In the genomic region with DNA sequence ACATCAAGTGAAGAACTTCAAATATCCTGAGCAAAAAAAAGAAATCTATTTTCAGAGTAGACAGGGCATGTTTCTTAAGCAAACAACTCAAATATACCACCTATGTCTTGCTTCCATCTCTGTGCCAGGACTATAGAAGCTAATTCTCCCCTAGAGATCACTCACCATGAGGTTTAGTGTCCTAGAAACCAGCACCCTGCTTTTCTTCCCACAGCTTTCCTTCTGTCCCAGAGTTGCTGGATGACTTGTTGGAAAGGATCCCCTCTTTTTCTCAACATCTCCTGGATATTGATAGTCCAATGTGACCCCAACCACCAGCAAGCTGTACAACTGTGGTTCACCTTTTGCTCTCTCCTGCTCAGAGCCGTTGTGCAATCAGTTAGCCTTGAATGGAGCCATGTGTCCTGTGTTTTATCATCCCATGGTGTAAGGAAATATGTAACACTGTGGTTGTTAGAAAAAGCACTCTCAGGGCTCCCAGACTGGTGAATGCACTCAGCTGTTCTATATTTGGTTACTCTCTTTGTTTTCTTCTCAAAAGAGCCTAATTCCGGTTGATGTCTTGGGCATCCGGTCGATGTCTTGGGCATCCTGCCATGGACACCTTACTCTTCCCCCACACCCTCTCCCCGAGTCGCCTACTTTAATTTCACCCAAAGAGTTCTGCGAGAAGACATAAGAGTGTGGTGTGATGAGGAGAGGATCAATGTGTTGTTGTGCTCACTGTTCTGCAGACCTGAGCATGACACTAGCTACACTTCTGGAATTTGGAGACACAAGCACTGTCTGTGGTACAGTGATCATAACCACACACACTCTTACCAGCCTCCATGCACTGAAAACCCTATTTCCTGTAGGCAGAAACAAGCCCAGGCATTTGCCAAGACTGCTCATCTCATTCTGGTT, we compare ENCODE assay signal across 8 cellular contexts. TPM values are rescaled to one million over a fixed set of nuclear protein-coding genes. Genes with fewer than 3 reads are reported as not detected.
DNase-seq lines count a peak whose midpoint lies in the region; ATAC-seq, FAIRE-seq and TF ChIP-seq lines count a peak whose summit lies in the region.

No MANE protein-coding gene starts in this region.

- peaks cover 41% of the 10 kb centered on the region for H3K4me1 ChIP-seq in CD4-positive, alpha-beta memory T cell (ENCODE audit: insufficient read depth, low read length)
- H3K4me1 ChIP-seq in HepG2 (ENCODE audit: insufficient read depth, low read length) (peaks cover 86% of the 10 kb centered on the region), neural progenitor cell (peaks cover 10% of the 10 kb centered on the region)

- no peaks in the 10 kb centered on the region for H3K27me3 Mint-ChIP-seq in CD4-positive, alpha-beta memory T cell
- peaks cover 10% of the 10 kb centered on the region for H3K27me3 Mint-ChIP-seq in activated naive CD4-positive, alpha-beta T cell treated with anti-CD3 and anti-CD28 coated beads for 36 hours (ENCODE audit: low read depth)
- H3K27me3 Mint-ChIP-seq in neural progenitor cell (ENCODE audit: insufficient read depth, low read depth), result peaks cover 3% of the 10 kb centered on the region

- peaks cover 39% of the 10 kb centered on the region for H3K79me2 ChIP-seq in HepG2 (ENCODE audit: insufficient read depth, low read length)
- no peaks in the 10 kb centered on the region for H3K79me2 ChIP-seq in neural progenitor cell (ENCODE audit: low read depth)

- FAIRE-seq in HepG2 (lab: Jason Lieb, UNC), result peak; percentile 80

- H3K4me1 Mint-ChIP-seq in CD4-positive, alpha-beta memory T cell, result peaks cover 31 to 58% (median 40%) of the 10 kb centered on the region in 4 donors
- peaks cover 44% of the 10 kb centered on the region for H3K4me1 Mint-ChIP-seq in activated naive CD4-positive, alpha-beta T cell treated with anti-CD3 and anti-CD28 coated beads for 36 hours (ENCODE audit: low read depth)
- H3K4me1 Mint-ChIP-seq in neural progenitor cell, result peaks cover 3% of the 10 kb centered on the region

- CTCF ChIA-PET in CD4-positive, alpha-beta memory T cell (lab: Charles Lee; ENCODE audit: partially characterized antibody), result interaction anchor here (1.1 to 10.3 kb wide), 10 partner anchors 10 to 486 kb away, joined by 3 to 242 read pairs (median 4); no protein-coding TSS in a partner anchor
- CTCF ChIA-PET in activated naive CD4-positive, alpha-beta T cell treated with anti-CD3 and anti-CD28 coated beads for 36 hours (lab: Charles Lee), result interaction anchor here (0.6 to 9.0 kb wide), 5 partner anchors 24 to 462 kb away, joined by 3 to 176 read pairs (median 6); no protein-coding TSS in a partner anchor
- CTCF ChIA-PET in HepG2 (lab: Yijun Ruan, JAX; ENCODE audit: low intra/inter-chr PET ratio, low total read pairs), result no interaction called here

- TF ChIP-seq EP300 in HepG2 (IDR thresholded peaks at IDR 0.05; ENCODE audit: low read depth in 2 of 2, low read length in 2 of 2) (peak in 1 of 2 experiments; percentile 76; a peak in 2 of 4 replicates), HepG2 (CRISPR knock-in tag; IDR thresholded peaks at IDR 0.05; ENCODE audit: borderline replicate concordance) (peak; percentile 61)

- H3K36me3 Mint-ChIP-seq in CD4-positive, alpha-beta memory T cell, result no peaks in the 10 kb centered on the region
- no peaks in the 10 kb centered on the region for H3K36me3 Mint-ChIP-seq in activated naive CD4-positive, alpha-beta T cell treated with anti-CD3 and anti-CD28 coated beads for 36 hours (ENCODE audit: low read depth)
- no peaks in the 10 kb centered on the region for H3K36me3 Mint-ChIP-seq in neural progenitor cell

- H3K27me3 ChIP-seq in CD4-positive, alpha-beta memory T cell (ENCODE audit: insufficient read depth, low read length), result no peaks in the 10 kb centered on the region
- no peaks in the 10 kb centered on the region for H3K27me3 ChIP-seq in HepG2 (ENCODE audit: control insufficient read depth in 1 of 2, insufficient read depth in 2 of 2, low read length in 2 of 2)
- no peaks in the 10 kb centered on the region for H3K27me3 ChIP-seq in neural progenitor cell

- peak overlapping the region; percentile 62 for H3K9ac ChIP-seq in HepG2 (ENCODE audit: insufficient read depth, low read depth, low read length)
- H3K9ac ChIP-seq in neural progenitor cell, result no peak overlapping the region

- in situ Hi-C loops in HepG2 (cut with HindIII; ENCODE audit: extremely low pct_ligation_motif_present, low pct_unique_long_range_greater_than_20kb), result no loop called here

- peak overlapping the region; percentile 71 to 96 (median 85) for H3K27ac Mint-ChIP-seq in CD4-positive, alpha-beta memory T cell
- H3K27ac Mint-ChIP-seq in activated naive CD4-positive, alpha-beta T cell treated with anti-CD3 and anti-CD28 coated beads for 36 hours, result peak overlapping the region; percentile 38
- no peak overlapping the region for H3K27ac Mint-ChIP-seq in neural progenitor cell

- DNase-seq in CD4-positive, alpha-beta memory T cell, result peak; percentile 39 to 52 (median 45)
- peak; percentile 47 for DNase-seq in activated naive CD4-positive, alpha-beta T cell treated with anti-CD3 and anti-CD28 coated beads for 36 hours
- DNase-seq in HepG2 (ENCODE audit: low spot score), result peak; percentile 88
- DNase-seq in neural progenitor cell (ENCODE audit: low spot score), result no peak
- DNase-seq in hippocampal formation (lab: John Stamatoyannopoulos, UW), result no peak

- H3K4me3 ChIP-seq in CD4-positive, alpha-beta memory T cell (ENCODE audit: low read length in 2 of 2), result peak overlapping the region in 1 of 2 donors; percentile 15
- peak overlapping the region; percentile 44 to 58 (median 48); a peak in 5 of 6 replicates for H3K4me3 ChIP-seq in HepG2 (replicated peaks in 1 of 3; ENCODE audit: insufficient read depth in 1 of 3, low read depth in 2 of 3, low read length in 3 of 3)
- H3K4me3 ChIP-seq in neural progenitor cell, result no peak overlapping the region

- no peaks in the 10 kb centered on the region for H3F3A ChIP-seq in neural progenitor cell (ENCODE audit: low read depth)

- 64% methylated on average over 7 of the region's 7 CpGs for WGBS in HepG2 (ENCODE audit: low lambda C conversion rate)

- no peaks in the 10 kb centered on the region for H3K36me3 ChIP-seq in CD4-positive, alpha-beta memory T cell (ENCODE audit: insufficient read depth, low read length)
- H3K36me3 ChIP-seq in HepG2 (replicated peaks in 1 of 2; ENCODE audit: control insufficient read depth in 1 of 2, insufficient read depth in 2 of 2, low read length in 2 of 2), result no peaks in the 10 kb centered on the region
- H3K36me3 ChIP-seq in neural progenitor cell, result no peaks in the 10 kb centered on the region

- POLR2A ChIA-PET in CD4-positive, alpha-beta memory T cell (lab: Charles Lee; ENCODE audit: partially characterized antibody), result interaction anchor here (0.7 to 1.7 kb wide), 7 partner anchors 15 to 510 kb away, joined by 3 to 10 read pairs (median 4); no protein-coding TSS in a partner anchor
- POLR2A ChIA-PET in HepG2 (lab: Yijun Ruan, JAX), result interaction anchor here (1.7 to 2.8 kb wide), 2 partner anchors 15 to 82 kb away, joined by 5 to 11 read pairs; no protein-coding TSS in a partner anchor

- no peak; the same call in 1 of the 2 replicates for TF ChIP-seq RAD21 in HepG2 (CRISPR knock-in tag; IDR thresholded peaks at IDR 0.05)

- H3K4me2 ChIP-seq in HepG2 (ENCODE audit: low read depth, low read length) (peak overlapping the region; percentile 65), neural progenitor cell (no peak overlapping the region)

- H4K20me1 ChIP-seq in HepG2 (ENCODE audit: insufficient read depth, low read length), result no peaks in the 10 kb centered on the region
- no peaks in the 10 kb centered on the region for H4K20me1 ChIP-seq in neural progenitor cell (ENCODE audit: low read depth)

- H2AFZ ChIP-seq in HepG2 (ENCODE audit: low read length) (peak overlapping the region; percentile 94), neural progenitor cell (replicated peaks) (no peak overlapping the region)

- peak in 1 of 2 experiments; percentile 37; a peak in 1 of 4 replicates for TF ChIP-seq POLR2A in HepG2 (IDR thresholded peaks at IDR 0.05; ENCODE audit: insufficient read depth in 1 of 2, low read depth in 2 of 2, low read length in 2 of 2)

- BruUV-seq in HepG2 (replicated peaks; lab: Mats Ljungman, UMichigan), result no TSS peak

- peak overlapping the region; percentile 55 to 82 (median 76) for H3K4me3 Mint-ChIP-seq in CD4-positive, alpha-beta memory T cell
- peak overlapping the region; percentile 30 for H3K4me3 Mint-ChIP-seq in activated naive CD4-positive, alpha-beta T cell treated with anti-CD3 and anti-CD28 coated beads for 36 hours
- no peak overlapping the region for H3K4me3 Mint-ChIP-seq in neural progenitor cell

- intact Hi-C loops in CD4-positive, alpha-beta memory T cell (cut with micrococcal nuclease), result loop anchor here (2.0 to 10.0 kb wide), 2 partner anchors 755 to 1539 kb away; no protein-coding TSS in a partner anchor
- intact Hi-C loops in activated naive CD4-positive, alpha-beta T cell treated with anti-CD3 and anti-CD28 coated beads for 36 hours (cut with micrococcal nuclease), result loop anchor here (1.0 to 5.0 kb wide), 7 partner anchors 205 to 952 kb away; partner anchors contain the start of gene RABGAP1L
- intact Hi-C loops in HepG2 (cut with micrococcal nuclease; ENCODE audit: unreplicated experiment), result no loop called here

- peak overlapping the region; percentile 1 for H3K27ac ChIP-seq in CD4-positive, alpha-beta memory T cell (ENCODE audit: low read depth, low read length)
- H3K27ac ChIP-seq in HepG2 (ENCODE audit: extremely low read length, insufficient read depth, low read length) (peak overlapping the region; percentile 65), neural progenitor cell (no peak overlapping the region)

- ATAC-seq in HG03108 (IDR thresholded peaks at IDR 0.05; ENCODE audit: unreplicated experiment) (peak; percentile 47), HepG2 (peak; percentile 92), HG03469 (IDR thresholded peaks at IDR 0.05; ENCODE audit: unreplicated experiment) (no peak), GM18870 (IDR thresholded peaks at IDR 0.05; ENCODE audit: unreplicated experiment) (no peak)

- no peaks in the 10 kb centered on the region for H3K9me3 Mint-ChIP-seq in CD4-positive, alpha-beta memory T cell
- no peaks in the 10 kb centered on the region for H3K9me3 Mint-ChIP-seq in activated naive CD4-positive, alpha-beta T cell treated with anti-CD3 and anti-CD28 coated beads for 36 hours
- H3K9me3 Mint-ChIP-seq in neural progenitor cell, result no peaks in the 10 kb centered on the region

- no peaks in the 10 kb centered on the region for H3K9me3 ChIP-seq in CD4-positive, alpha-beta memory T cell (ENCODE audit: control insufficient read depth in 1 of 2, low read length in 2 of 2)
- H3K9me3 ChIP-seq in HepG2 (ENCODE audit: low read length) (no peaks in the 10 kb centered on the region), neural progenitor cell (ENCODE audit: low read depth) (no peaks in the 10 kb centered on the region)

- TF ChIP-seq CTCF in HepG2 (CRISPR knock-in tag; IDR thresholded peaks at IDR 0.05) (no peak), neural progenitor cell (IDR thresholded peaks at IDR 0.05) (no peak)

RNA-seq across cellular contexts. Expression of gene TNFSF4, which starts 1.7 kb away (rescaled TPM):
- total RNA-seq in CD4-positive, alpha-beta memory T cell, result 1 to 10 TPM; 3.9 TPM
- under 1 TPM; 0.18 to 0.96 TPM for polyA plus RNA-seq in CD4-positive, alpha-beta memory T cell
- under 1 TPM; 0.38 to 0.62 TPM for total RNA-seq in activated naive CD4-positive, alpha-beta T cell treated with anti-CD3 and anti-CD28 coated beads for 36 hours
- total RNA-seq in HepG2 (2016; rRNA removed; fragmentation: Illumina TruSeq; extraction: Trizol) (2.4 and 3.2 TPM in 2 replicates), neural progenitor cell (ENCODE audit: low replicate concordance) (1.2 and 2.1 TPM in 2 replicates)
- 0.30 and 0.53 TPM in 2 replicates for total RNA-seq in HepG2 (2016; cell fraction: cytosol; rRNA removed; fragmentation: Illumina TruSeq; extraction: Trizol; ENCODE audit: low read depth)
- total RNA-seq in HepG2 (2016; cell fraction: insoluble cytoplasmic fraction; rRNA removed; fragmentation: Illumina TruSeq; extraction: Trizol), result 2.7 and 3.6 TPM in 2 replicates
- total RNA-seq in HepG2 (2016; cell fraction: membrane; rRNA removed; fragmentation: Illumina TruSeq; extraction: Trizol), result 2.0 TPM in 2 replicates
- total RNA-seq in HepG2 (2016; cell fraction: nucleus; rRNA removed; fragmentation: Illumina TruSeq; extraction: Trizol), result 2.8 and 3.0 TPM in 2 replicates
- 7.9 and 8.3 TPM in 2 replicates for polyA plus RNA-seq in HepG2 (2011; rRNA removed)
- 3.3 and 6.8 TPM in 2 replicates for polyA plus RNA-seq in HepG2 (2011; cell fraction: cytosol; rRNA removed)
- polyA plus RNA-seq in HepG2 (2011; cell fraction: nucleus; rRNA removed), result 3.2 and 5.6 TPM in 2 replicates
- polyA plus RNA-seq in HepG2 (2012), result 9.1 and 11.8 TPM in 2 replicates
- polyA plus RNA-seq in HepG2 (2016; cell fraction: cytosol; fragmentation: Illumina TruSeq; extraction: Trizol; ENCODE audit: low read depth), result 0.17 and 0.19 TPM in 2 replicates
- 3.1 and 3.5 TPM in 2 replicates for polyA plus RNA-seq in HepG2 (2016; cell fraction: insoluble cytoplasmic fraction; fragmentation: Illumina TruSeq; extraction: Trizol; ENCODE audit: low read depth)
- 0.88 and 1.0 TPM in 2 replicates for polyA plus RNA-seq in HepG2 (2016; cell fraction: membrane; fragmentation: Illumina TruSeq; extraction: Trizol; ENCODE audit: low read depth)
- polyA plus RNA-seq in HepG2 (2016; cell fraction: nucleus; fragmentation: Illumina TruSeq; extraction: Trizol; ENCODE audit: insufficient read depth, low read depth), result 2.0 and 2.1 TPM in 2 replicates
- polyA minus RNA-seq in HepG2 (2011; rRNA and poly(A)+ RNA removed; ENCODE audit: low replicate concordance), result 0.47 and 5.8 TPM in 2 replicates
- 4.8 and 5.8 TPM in 2 replicates for polyA minus RNA-seq in HepG2 (2011; cell fraction: cytosol; rRNA and poly(A)+ RNA removed)
- polyA minus RNA-seq in HepG2 (2011; cell fraction: nucleus; rRNA and poly(A)+ RNA removed), result 23.4 and 33.6 TPM in 2 replicates

Comparison
In these comparisons a context has a peak if more than half of its experiments do, and no peak if none do; other contexts are left out.
1. DNase-seq: peak in CD4-positive, alpha-beta memory T cell (5 of 5), activated naive CD4-positive, alpha-beta T cell treated with anti-CD3 and anti-CD28 coated beads for 36 hours (single experiment) and HepG2 (single experiment); none in neural progenitor cell (single experiment) and hippocampal formation (0 of 2).
2. ATAC-seq: peak in HG03108 (single experiment) and HepG2 (single experiment); none in HG03469 (single experiment) and GM18870 (single experiment).